ENCODE assay signal across 2 cellular contexts in the genomic region with DNA sequence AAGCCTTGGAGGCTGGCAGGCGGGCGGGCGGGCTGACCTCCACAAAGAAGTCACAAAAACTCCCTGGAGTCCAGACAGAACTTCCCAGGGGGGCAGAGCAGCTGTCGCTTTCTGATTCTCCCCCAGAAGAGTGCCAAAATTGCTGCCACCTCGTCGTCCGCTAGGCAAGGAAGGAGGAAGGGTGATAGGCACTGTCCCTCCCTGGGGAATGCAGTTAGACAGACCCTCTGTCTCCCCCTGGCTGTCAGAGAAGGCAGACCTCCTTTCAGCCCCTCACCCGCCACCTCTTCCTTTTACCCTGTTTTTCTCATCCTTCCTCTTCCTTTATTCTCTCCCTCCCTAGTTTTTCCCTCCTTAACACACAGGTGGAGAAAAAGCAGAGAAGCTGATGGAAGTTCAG.
TF ChIP-seq lines count a peak whose summit lies in the region.

No MANE protein-coding gene starts in this region.

TF ChIP-seq in HepG2, 621 proteins besides CTCF, POLR2A, EP300 and RAD21:
- TF ChIP-seq SMC3 (IDR thresholded peaks at IDR 0.05; ENCODE audit: low read length) (peak; percentile 56; the same call in 1 of the 2 replicates), RBM22 (optimal IDR thresholded peaks at IDR 0.05; ENCODE audit: low read length) (no peak), STAG1 (CRISPR knock-in tag; IDR thresholded peaks at IDR 0.05) (peak; percentile 36)
- TF ChIP-seq, protein P1, sequence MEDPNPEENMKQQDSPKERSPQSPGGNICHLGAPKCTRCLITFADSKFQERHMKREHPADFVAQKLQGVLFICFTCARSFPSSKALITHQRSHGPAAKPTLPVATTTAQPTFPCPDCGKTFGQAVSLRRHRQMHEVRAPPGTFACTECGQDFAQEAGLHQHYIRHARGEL (CRISPR knock-in tag; IDR thresholded peaks at IDR 0.05), result peak; percentile 91; the same call in 1 of the 2 replicates

TF ChIP-seq in endothelial cell of umbilical vein, 7 proteins besides CTCF, POLR2A, EP300 and RAD21:
- TF ChIP-seq EZH2 (IDR thresholded peaks at IDR 0.05; ENCODE audit: borderline replicate concordance, low read depth, low read length, severe bottlenecking) (no peak), POLR2AphosphoS5 (IDR thresholded peaks at IDR 0.05; ENCODE audit: insufficient read depth, low read depth, low read length) (no peak), JUN (IDR thresholded peaks at IDR 0.05; ENCODE audit: borderline replicate concordance, insufficient read depth, insufficient read length, low read depth) (no peak), GATA2 (IDR thresholded peaks at IDR 0.05; ENCODE audit: insufficient read depth, insufficient read length, low read depth, low read length) (no peak), FOS (IDR thresholded peaks at IDR 0.05; ENCODE audit: borderline replicate concordance, insufficient read depth, low read length) (no peak), MYC (IDR thresholded peaks at IDR 0.05; ENCODE audit: low read depth, low read length) (no peak)
- TF ChIP-seq, protein P2, sequence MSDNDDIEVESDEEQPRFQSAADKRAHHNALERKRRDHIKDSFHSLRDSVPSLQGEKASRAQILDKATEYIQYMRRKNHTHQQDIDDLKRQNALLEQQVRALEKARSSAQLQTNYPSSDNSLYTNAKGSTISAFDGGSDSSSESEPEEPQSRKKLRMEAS (IDR thresholded peaks at IDR 0.05; ENCODE audit: insufficient read depth, insufficient read length), result no peak
